ENCODE assay signal across 8 cellular contexts in genomic region chr5:148826082-148826971, GRCh38. TPM values are rescaled to one million over a fixed set of nuclear protein-coding genes. Genes with fewer than 3 reads are reported as not detected.
A peak's percentile ranks its signal among the peaks of the same experiment; 100 is the strongest.
DNase-seq lines count a peak whose midpoint lies in the region; ATAC-seq and TF ChIP-seq lines count a peak whose summit lies in the region.

Gene ADRB2, plus strand, starts transcription at chr5:148826611. Its CDS starts 221 bp downstream, at chr5:148826832.

- H3K9me3 ChIP-seq in BE2C = no peaks in the 10 kb centered on the region
- H3K9me3 ChIP-seq in mucosa of rectum (ENCODE audit: control insufficient read depth in 2 of 2, low read length in 2 of 2) = no peaks in the 10 kb centered on the region

- peak; percentile 99 for ATAC-seq in GM19328 (IDR thresholded peaks at IDR 0.05; ENCODE audit: unreplicated experiment)
- peak; percentile 95 for ATAC-seq in HG03460 (IDR thresholded peaks at IDR 0.05; ENCODE audit: unreplicated experiment)

- H3K4me1 ChIP-seq in BE2C = no peaks in the 10 kb centered on the region
- H3K4me1 ChIP-seq in mucosa of rectum (ENCODE audit: control insufficient read depth in 2 of 2, insufficient read depth in 2 of 2, low read length in 2 of 2) = peaks cover 16 to 30% of the 10 kb centered on the region in 2 donors

- H3K9ac ChIP-seq in mucosa of rectum (ENCODE audit: low read depth in 1 of 2, low read length in 2 of 2) = peak within 1 kb of the TSS; percentile 87 to 92

- TF ChIP-seq CTCF in BE2C (IDR thresholded peaks at IDR 0.05; ENCODE audit: low read depth, low read length) = no peak

- H3K4me3 ChIP-seq in BE2C (ENCODE audit: low read depth, low read length) = peak within 1 kb of the TSS; percentile 69
- peak within 1 kb of the TSS; percentile 80 to 91 for H3K4me3 ChIP-seq in mucosa of rectum (ENCODE audit: low read length in 2 of 2)

- H3K36me3 ChIP-seq in BE2C (no peaks in the 10 kb centered on the region), mucosa of rectum (ENCODE audit: control insufficient read depth in 2 of 2, insufficient read depth in 2 of 2, low read length in 2 of 2) (no peaks in the 10 kb centered on the region)

- TF ChIP-seq POLR2A in erythroblast (IDR thresholded peaks at IDR 0.05; ENCODE audit: low read length) = peak; percentile 69

- H3K27ac ChIP-seq in mucosa of rectum (ENCODE audit: low read depth in 2 of 2, low read length in 2 of 2) = peak within 1 kb of the TSS; percentile 82 to 91

- DNase-seq in BE2C (peak; percentile 95), NOMO-1 treated with DMSO at 0.1 percent for 48 hours (lab: John Stamatoyannopoulos, UW; ENCODE audit: unreplicated experiment) (peak; percentile 95), erythroblast (lab: John Stamatoyannopoulos, UW) (peak; percentile 93 to 94)
- peak; percentile 86 for DNase-seq in activated T-cell treated with anti-CD3 and anti-CD28 coated beads, Interleukin-2, amount 50 U/mL, for 1 hour
- DNase-seq in stimulated activated CD8-positive, alpha-beta memory T cell treated with anti-CD3 and anti-CD28 coated beads, Interleukin-4, amount 100 ng/mL, for 4 hours (ENCODE audit: low read depth in 2 of 2, low spot score in 1 of 2) = peak; percentile 69 to 83

- no peaks in the 10 kb centered on the region for H3K27me3 ChIP-seq in BE2C
- H3K27me3 ChIP-seq in mucosa of rectum (ENCODE audit: control insufficient read depth in 2 of 2, insufficient read depth in 2 of 2, low read length in 2 of 2) = no peaks in the 10 kb centered on the region

RNA-seq across cellular contexts. Expression of gene ADRB2, which starts in this region (rescaled TPM):
- polyA plus RNA-seq in BE2C (2012; ENCODE audit: insufficient read depth, insufficient read length, low read depth) = 1.0 TPM

Comparison
In these comparisons a context has a peak if more than half of its experiments do, and no peak if none do; other contexts are left out.
1. Peak in every context shown above with its lines: DNase-seq, ATAC-seq, H3K4me3 ChIP-seq and H3K27ac ChIP-seq.